In genomic region chr3:13483286-13483685, GRCh38 we compare ENCODE assay signal across 17 cellular contexts. TPM values are rescaled to one million over a fixed set of nuclear protein-coding genes. Genes with fewer than 3 reads are reported as not detected.
DNase-seq lines count a peak whose midpoint lies in the region; ATAC-seq, FAIRE-seq and TF ChIP-seq lines count a peak whose summit lies in the region.
"Had no signal": no experiment of that assay in that cellular context is flagged by ENCODE, and none has a peak within 500 bp of the region (broad histone marks: within the 10 kb centered on the region; RNA-seq: fewer than 3 reads in every experiment).

No MANE protein-coding gene starts in this region.

- peaks cover 51 to 71% (median 69%) of the 10 kb centered on the region in 10 experiments for H3K4me1 ChIP-seq in BLaER1 treated with 17β-estradiol and CSF1 and Interleukin-3, amounts not matched to agents 10 nM and 100 nM
- H3K4me1 ChIP-seq in kidney (ENCODE audit: control insufficient read depth in 1 of 2, insufficient read depth in 1 of 2, low read depth in 1 of 2, low read length in 2 of 2): peaks cover 10 to 22% of the 10 kb centered on the region in 2 donors

- H3K27me3 ChIP-seq in BLaER1 treated with 17β-estradiol and CSF1 and Interleukin-3, amounts not matched to agents 10 nM and 100 nM: no peaks in the 10 kb centered on the region; a peak in 1 of 22 replicates

- H4K20me1 ChIP-seq in BLaER1 treated with 17β-estradiol and CSF1 and Interleukin-3, amounts not matched to agents 10 nM and 100 nM: no peaks in the 10 kb centered on the region; a peak in 2 of 22 replicates

- no peak for FAIRE-seq in kidney (lab: Jason Lieb, UNC)

- no peak overlapping the region for H3K4me3 ChIP-seq in BLaER1 treated with 17β-estradiol and CSF1 and Interleukin-3, amounts not matched to agents 10 nM and 100 nM
- H3K4me3 ChIP-seq in kidney (ENCODE audit: low read length in 2 of 2): no peak overlapping the region
- H3K4me3 ChIP-seq: PC-9 had no signal

- H3K9me3 ChIP-seq in BLaER1 treated with 17β-estradiol and CSF1 and Interleukin-3, amounts not matched to agents 10 nM and 100 nM (replicated peaks in 1 of 11): no peaks in the 10 kb centered on the region
- H3K9me3 ChIP-seq in T-helper 17 cell (ENCODE audit: control insufficient read depth, low read length, poor library complexity, severe bottlenecking) (no peaks in the 10 kb centered on the region), kidney (ENCODE audit: control insufficient read depth in 1 of 2, low read length in 2 of 2) (no peaks in the 10 kb centered on the region)

- no peaks in the 10 kb centered on the region for H3K36me3 ChIP-seq in BLaER1 treated with 17β-estradiol and CSF1 and Interleukin-3, amounts not matched to agents 10 nM and 100 nM
- H3K36me3 ChIP-seq in kidney (ENCODE audit: control insufficient read depth in 1 of 2, insufficient read depth in 2 of 2, low read length in 2 of 2): no peaks in the 10 kb centered on the region

- H3K27me3 Mint-ChIP-seq in T-helper 17 cell: no peaks in the 10 kb centered on the region
- H3K27me3 Mint-ChIP-seq: B cell had no signal

- H3K27ac ChIP-seq in BLaER1 treated with 17β-estradiol and CSF1 and Interleukin-3, amounts not matched to agents 10 nM and 100 nM: no peak overlapping the region
- no peak overlapping the region for H3K27ac ChIP-seq in kidney (ENCODE audit: low read depth in 2 of 2, low read length in 2 of 2)

- no peak overlapping the region for H3K4me3 Mint-ChIP-seq in T-helper 17 cell
- H3K4me3 Mint-ChIP-seq: B cell, HFFc6 had no signal

- H3K27ac Mint-ChIP-seq in T-helper 17 cell: peak overlapping the region; percentile 39
- H3K27ac Mint-ChIP-seq: B cell, HFFc6 had no signal

- H3K9ac ChIP-seq in BLaER1 treated with 17β-estradiol and CSF1 and Interleukin-3, amounts not matched to agents 10 nM and 100 nM: no peak overlapping the region
- no peak overlapping the region for H3K9ac ChIP-seq in kidney (ENCODE audit: low read length in 2 of 2)

- H3K4me1 Mint-ChIP-seq in T-helper 17 cell: peaks cover 27% of the 10 kb centered on the region

- H3K36me3 Mint-ChIP-seq in T-helper 17 cell (ENCODE audit: low read depth): no peaks in the 10 kb centered on the region

- no peak for TF ChIP-seq CTCF in kidney (IDR thresholded peaks at IDR 0.05; ENCODE audit: borderline replicate concordance, extremely low read depth, insufficient read depth)

- H3K4me2 ChIP-seq in BLaER1 treated with 17β-estradiol and CSF1 and Interleukin-3, amounts not matched to agents 10 nM and 100 nM: peak overlapping the region in 10 of 11 experiments; percentile 22 to 99 (median 86); a peak in 16 of 22 replicates
- H3K4me2 ChIP-seq: PC-9 had no signal

- DNase-seq in T-helper 17 cell: no peak
- peak; percentile 58 for DNase-seq in kidney
- peak; percentile 47 for DNase-seq in sciatic nerve (ENCODE audit: low spot score)
- DNase-seq in DMS153 (lab: John Stamatoyannopoulos, UW): no peak
- no peak for DNase-seq in EL
- DNase-seq in HuH-7.5 (ENCODE audit: low spot score): no peak
- DNase-seq: HFFc6, Karpas-422, NCI-H1417, NCI-H1930, NCI-H2171 treated with DMSO at 0.1 percent for 48 hours, NCI-H774, PC-9, SHP77 had no signal

- intact Hi-C loops in kidney (cut with DNase I): no loop called here
- intact Hi-C loops in sciatic nerve (cut with DNase I): no loop called here

- ATAC-seq in T-helper 17 cell: no peak
- ATAC-seq in sciatic nerve: no peak
- no peak for ATAC-seq in HG03520 (IDR thresholded peaks at IDR 0.05; ENCODE audit: unreplicated experiment)

RNA-seq across cellular contexts. Expression of gene HDAC11, which starts 3.2 kb away (rescaled TPM):
- total RNA-seq in T-helper 17 cell (1 to 10 TPM; 2.3 to 6.1 TPM), kidney (28.3 TPM), sciatic nerve (38.8 TPM)
- polyA plus RNA-seq in kidney (ENCODE audit: insufficient read depth, low read depth, low replicate concordance): 43.7 TPM

Comparison
In these comparisons a context has a peak if more than half of its experiments do, and no peak if none do; other contexts are left out.
1. DNase-seq: peak in kidney (single experiment) and sciatic nerve (single experiment); none in T-helper 17 cell (0 of 3), DMS153 (single experiment), EL (single experiment) and HuH-7.5 (single experiment).